ENCODE assay signal across 8 cellular contexts in genomic region chr2:20617892-20618467, GRCh38. TPM values are rescaled to one million over a fixed set of nuclear protein-coding genes. Genes with fewer than 3 reads are reported as not detected.
DNase-seq lines count a peak whose midpoint lies in the region; ATAC-seq and TF ChIP-seq lines count a peak whose summit lies in the region.

No MANE protein-coding gene starts in this region.

- peak overlapping the region; percentile 91 for H3K27ac Mint-ChIP-seq in neural crest cell (ENCODE audit: unreplicated experiment)
- no peak overlapping the region for H3K27ac Mint-ChIP-seq in CD4-positive, alpha-beta T cell

- H3K4me3 ChIP-seq in ACC112 (ENCODE audit: low read depth, low read length): no peak overlapping the region

- peaks cover 6% of the 10 kb centered on the region for H3K36me3 Mint-ChIP-seq in neural crest cell (ENCODE audit: low read depth)
- H3K36me3 Mint-ChIP-seq in CD4-positive, alpha-beta T cell (ENCODE audit: low read depth): peaks cover 36% of the 10 kb centered on the region

- H3K27ac ChIP-seq in ACC112 (ENCODE audit: low read depth, low read length): peak overlapping the region; percentile 96
- H3K27ac ChIP-seq in CD4-positive, alpha-beta T cell (ENCODE audit: low read depth, low read length): no peak overlapping the region

- no peak for ATAC-seq in HG03565 (IDR thresholded peaks at IDR 0.05; ENCODE audit: unreplicated experiment)
- no peak for ATAC-seq in CD4-positive, alpha-beta T cell (ENCODE audit: poor library complexity)
- no peak for ATAC-seq in HG02642 (IDR thresholded peaks at IDR 0.05; ENCODE audit: poor library complexity, unreplicated experiment)

- no peak overlapping the region for H3K4me3 Mint-ChIP-seq in neural crest cell
- no peak overlapping the region for H3K4me3 Mint-ChIP-seq in CD4-positive, alpha-beta T cell

- H3K9me3 ChIP-seq in CD4-positive, alpha-beta T cell (ENCODE audit: control insufficient read depth, low read length): no peaks in the 10 kb centered on the region

- DNase-seq in GOT3 (lab: John Stamatoyannopoulos, UW): peak; percentile 88
- DNase-seq in SW 1271 (lab: John Stamatoyannopoulos, UW): peak; percentile 52 to 56
- peak; percentile 100 for DNase-seq in fibroblast of peridontal ligament (ENCODE audit: extremely low read depth)
- DNase-seq in neural crest cell (ENCODE audit: low read depth, low spot score): no peak
- DNase-seq in CD4-positive, alpha-beta T cell: no peak

- CTCF ChIA-PET in CD4-positive, alpha-beta T cell (lab: Charles Lee): no interaction called here

- H3K4me1 Mint-ChIP-seq in neural crest cell: peaks cover 45% of the 10 kb centered on the region
- no peaks in the 10 kb centered on the region for H3K4me1 Mint-ChIP-seq in CD4-positive, alpha-beta T cell (ENCODE audit: low read depth)

- no peaks in the 10 kb centered on the region for H3K79me2 ChIP-seq in ACC112 (ENCODE audit: control insufficient read depth, insufficient read depth, low read length, unreplicated experiment)

- TF ChIP-seq CTCF in neural crest cell (conservative IDR thresholded peaks at IDR 0.05): peak; percentile 35
- TF ChIP-seq CTCF in CD4-positive, alpha-beta T cell (IDR thresholded peaks at IDR 0.05): no peak

- POLR2A ChIA-PET in CD4-positive, alpha-beta T cell (lab: Charles Lee): no interaction called here

- no peaks in the 10 kb centered on the region for H3K9me3 Mint-ChIP-seq in neural crest cell
- no peaks in the 10 kb centered on the region for H3K9me3 Mint-ChIP-seq in CD4-positive, alpha-beta T cell

- peak overlapping the region; percentile 43 for H2AFZ ChIP-seq in ACC112 (ENCODE audit: low read length, unreplicated experiment)

- H3K27me3 Mint-ChIP-seq in neural crest cell (ENCODE audit: low read depth): peaks cover 6% of the 10 kb centered on the region
- H3K27me3 Mint-ChIP-seq in CD4-positive, alpha-beta T cell: no peaks in the 10 kb centered on the region

- no peaks in the 10 kb centered on the region for H3K27me3 ChIP-seq in ACC112 (ENCODE audit: insufficient read depth, low read length)
- no peaks in the 10 kb centered on the region for H3K27me3 ChIP-seq in CD4-positive, alpha-beta T cell (ENCODE audit: control insufficient read depth, insufficient read depth, low read length)

- intact Hi-C loops in CD4-positive, alpha-beta T cell (cut with DNase I, micrococcal nuclease): no loop called here

- H3K36me3 ChIP-seq in ACC112 (ENCODE audit: insufficient read depth, low read length): no peaks in the 10 kb centered on the region

- H3K4me1 ChIP-seq in ACC112 (ENCODE audit: control insufficient read depth, insufficient read depth, low read length, unreplicated experiment): peaks cover 41% of the 10 kb centered on the region

RNA-seq across cellular contexts. Expression of gene HS1BP3, which starts 32.9 kb away (rescaled TPM):
- total RNA-seq in neural crest cell: 19.4 and 19.6 TPM in 2 replicates
- total RNA-seq in CD4-positive, alpha-beta T cell: 10 to 100 TPM in 1 of 2 experiments, 1 to 10 TPM in 1; 8.8 to 10.1 TPM

RNA-seq across cellular contexts. Expression of gene GDF7, which starts 49.0 kb away (rescaled TPM):
- total RNA-seq in neural crest cell: 0.36 and 0.40 TPM in 2 replicates
- total RNA-seq in CD4-positive, alpha-beta T cell: under 1 TPM; 0.05 to 0.14 TPM

Comparison
In these comparisons a context has a peak if more than half of its experiments do, and no peak if none do; other contexts are left out.
1. DNase-seq: peak in GOT3 (single experiment), SW 1271 (2 of 2) and fibroblast of peridontal ligament (single experiment); none in neural crest cell (single experiment) and CD4-positive, alpha-beta T cell (0 of 10).